14 cellular contexts compared by ENCODE assay signal in genomic region chr5:34571380-34572041, GRCh38.
DNase-seq lines count a peak whose midpoint lies in the region; ATAC-seq, FAIRE-seq and TF ChIP-seq lines count a peak whose summit lies in the region.
"Had no signal": no experiment of that assay in that cellular context is flagged by ENCODE, and none has a peak within 500 bp of the region (broad histone marks: within the 10 kb centered on the region; RNA-seq: fewer than 3 reads in every experiment).

No MANE protein-coding gene starts in this region.

- no peak overlapping the region for H4K91ac ChIP-seq in mesenchymal stem cell (ENCODE audit: low read length)

- peak overlapping the region in 1 of 2 experiments; percentile 54 for H3K4ac ChIP-seq in mesenchymal stem cell (ENCODE audit: low read depth in 1 of 2, low read length in 2 of 2)

- H3K4me3 ChIP-seq in cardiac fibroblast (replicated peaks in 1 of 2; ENCODE audit: low read depth in 2 of 2, low read length in 2 of 2) (no peak overlapping the region), mesenchymal stem cell (ENCODE audit: insufficient read depth in 1 of 2, low read depth in 1 of 2, low read length in 2 of 2) (no peak overlapping the region)
- H3K4me3 ChIP-seq: heart right ventricle, upper lobe of right lung had no signal

- DNase-seq in AG08396 (ENCODE audit: low spot score) (peak; percentile 39), HTR-8/SVneo (ENCODE audit: insufficient read length, low spot score) (peak; percentile 66), cardiac fibroblast (ENCODE audit: low read depth in 2 of 2) (peak; percentile 70 to 88), mesenchymal stem cell (peak; percentile 77), caudate nucleus (lab: John Stamatoyannopoulos, UW) (no peak)
- no peak for DNase-seq in stimulated activated naive CD4-positive, alpha-beta T cell (lab: John Stamatoyannopoulos, UW)
- DNase-seq: CD4-positive, alpha-beta memory T cell; heart right ventricle; retina; SHP77 treated with DMSO at 0.1 percent for 48 hours; upper lobe of right lung had no signal

- peak overlapping the region; percentile 83 for H2BK5ac ChIP-seq in mesenchymal stem cell (ENCODE audit: low read depth, low read length, poor library complexity, severe bottlenecking)

- H3K27ac ChIP-seq in mesenchymal stem cell (ENCODE audit: low read length, poor library complexity, severe bottlenecking) (peak overlapping the region; percentile 68), caudate nucleus (ENCODE audit: low read depth, low read length) (no peak overlapping the region)
- H3K27ac ChIP-seq: upper lobe of right lung had no signal

- FAIRE-seq in HTR-8/SVneo (lab: Jason Lieb, UNC), result peak; percentile 48
- FAIRE-seq: colon had no signal

- H3K18ac ChIP-seq in mesenchymal stem cell (ENCODE audit: low read depth in 1 of 2, low read length in 2 of 2), result peak overlapping the region; percentile 6 to 48

- H3K79me1 ChIP-seq in mesenchymal stem cell (replicated peaks; ENCODE audit: low read length, poor library complexity, severe bottlenecking), result no peaks in the 10 kb centered on the region

- no peak overlapping the region for H3K14ac ChIP-seq in mesenchymal stem cell (ENCODE audit: low read length in 2 of 2)

- H3K23ac ChIP-seq in mesenchymal stem cell (ENCODE audit: low read length in 2 of 2), result no peak overlapping the region

- H3K4me2 ChIP-seq in mesenchymal stem cell (ENCODE audit: low read length, poor library complexity, severe bottlenecking), result no peak overlapping the region

- H2AFZ ChIP-seq in mesenchymal stem cell (ENCODE audit: low read depth, low read length), result no peak overlapping the region

- H3K4me1 ChIP-seq in mesenchymal stem cell (ENCODE audit: control insufficient read depth, insufficient read depth, low read depth, low read length), result peaks cover 2% of the 10 kb centered on the region
- H3K4me1 ChIP-seq: upper lobe of right lung had no signal

- H2BK120ac ChIP-seq in mesenchymal stem cell (ENCODE audit: low read depth, low read length), result no peak overlapping the region

- no peaks in the 10 kb centered on the region for H3K27me3 ChIP-seq in mesenchymal stem cell (ENCODE audit: control insufficient read depth in 1 of 2, insufficient read depth in 1 of 2, low read length in 2 of 2)
- H3K27me3 ChIP-seq: heart right ventricle, upper lobe of right lung had no signal

- no peak for TF ChIP-seq CTCF in cardiac fibroblast (IDR thresholded peaks at IDR 0.05; ENCODE audit: low read depth, low read length)

- H4K8ac ChIP-seq in mesenchymal stem cell (ENCODE audit: low read length), result no peak overlapping the region

- peak overlapping the region; percentile 7 to 67 for H2BK12ac ChIP-seq in mesenchymal stem cell (ENCODE audit: low read length in 2 of 2)

- H3K9me3 ChIP-seq in mesenchymal stem cell (ENCODE audit: control insufficient read depth, low read length), result no peaks in the 10 kb centered on the region
- H3K9me3 ChIP-seq: heart right ventricle, upper lobe of right lung had no signal

- peak overlapping the region; percentile 77 for H3K9ac ChIP-seq in mesenchymal stem cell (ENCODE audit: low read length)

- WGBS in mesenchymal stem cell, result 32% methylated on average over 4 of the region's 4 CpGs

- ATAC-seq in GM19452 (IDR thresholded peaks at IDR 0.05; ENCODE audit: unreplicated experiment), result no peak
- no peak for ATAC-seq in HG02973 (IDR thresholded peaks at IDR 0.05; ENCODE audit: unreplicated experiment)
- ATAC-seq: upper lobe of right lung had no signal

- no peak overlapping the region for H2BK15ac ChIP-seq in mesenchymal stem cell (ENCODE audit: low read depth, poor library complexity, severe bottlenecking)

- no peaks in the 10 kb centered on the region for H3K36me3 ChIP-seq in mesenchymal stem cell (ENCODE audit: control insufficient read depth in 1 of 2, insufficient read depth in 2 of 2, low read depth in 1 of 2, low read length in 2 of 2)
- H3K36me3 ChIP-seq: heart right ventricle, upper lobe of right lung had no signal

- peak overlapping the region; percentile 24 for H2AK5ac ChIP-seq in mesenchymal stem cell (ENCODE audit: low read length, severe bottlenecking)

Comparison
In these comparisons a context has a peak if more than half of its experiments do, and no peak if none do; other contexts are left out.
1. DNase-seq: peak in AG08396 (single experiment), HTR-8/SVneo (single experiment), cardiac fibroblast (2 of 2) and mesenchymal stem cell (single experiment); none in stimulated activated naive CD4-positive, alpha-beta T cell (0 of 6) and caudate nucleus (0 of 61).